ENCODE assay signal across 8 cellular contexts in the genomic region with DNA sequence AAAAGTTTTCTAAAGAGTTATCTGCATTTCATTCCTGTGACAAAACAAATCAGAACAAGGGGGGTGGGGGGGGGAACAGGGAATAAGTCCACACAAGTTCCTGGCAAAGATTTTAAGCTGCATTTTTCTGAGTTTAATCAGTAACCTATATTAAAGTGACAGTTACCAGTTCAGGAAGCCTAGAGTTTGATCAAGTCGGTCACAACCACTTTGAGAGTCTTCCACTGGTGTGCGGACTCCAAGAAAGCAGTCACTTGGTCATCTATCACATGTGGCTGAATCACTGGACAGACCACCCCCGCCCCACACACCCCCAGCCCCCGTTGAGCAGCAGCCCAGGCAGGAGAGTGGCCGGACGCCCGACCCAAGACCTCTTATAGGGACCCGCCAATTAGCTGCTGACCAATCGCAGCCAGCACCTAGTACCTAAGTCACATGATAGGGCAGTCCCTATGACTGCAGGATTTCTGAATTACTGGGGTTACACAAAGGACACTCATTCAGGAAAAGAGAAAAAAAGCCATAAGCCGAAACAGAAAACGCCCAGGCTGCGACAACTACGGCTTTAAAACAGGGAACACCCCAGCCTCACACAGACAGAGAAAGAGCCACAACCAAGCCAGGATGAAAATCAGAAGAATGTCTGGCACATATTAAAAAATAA.
DNase-seq lines count a peak whose midpoint lies in the region; ATAC-seq and TF ChIP-seq lines count a peak whose summit lies in the region.

No MANE protein-coding gene starts in this region.

- TF ChIP-seq CTCF in GM12864 (IDR thresholded peaks at IDR 0.05; ENCODE audit: low read depth, low read length, missing control alignments): no peak
- no peak for TF ChIP-seq CTCF in foreskin fibroblast (IDR thresholded peaks at IDR 0.05; ENCODE audit: low read depth, low read length)

- intact Hi-C loops in posterior vena cava (cut with DNase I): no loop called here

- peak; percentile 70 for ATAC-seq in GM21723 (IDR thresholded peaks at IDR 0.05; ENCODE audit: unreplicated experiment)

- peaks cover 2% of the 10 kb centered on the region for H3K36me3 Mint-ChIP-seq in IgD-negative memory B cell
- peaks cover 84% of the 10 kb centered on the region for H3K36me3 Mint-ChIP-seq in activated T-cell treated with anti-CD3 and anti-CD28 coated beads, Interleukin-2, amount 50 U/mL, for 24 hours (ENCODE audit: low read depth)

- peak overlapping the region; percentile 84 to 98 (median 90) for H3K4me3 Mint-ChIP-seq in IgD-negative memory B cell
- H3K4me3 Mint-ChIP-seq in activated T-cell treated with anti-CD3 and anti-CD28 coated beads, Interleukin-2, amount 50 U/mL, for 24 hours: peak overlapping the region; percentile 86

- no peak for DNase-seq in GM12864 (ENCODE audit: low read depth)
- DNase-seq in activated T-cell treated with anti-CD3 and anti-CD28 coated beads, Interleukin-2, amount 50 U/mL, for 24 hours: peak; percentile 69
- DNase-seq in foreskin fibroblast: peak; percentile 68 to 86
- DNase-seq in posterior vena cava (ENCODE audit: low spot score): peak; percentile 88
- DNase-seq in NCI-H524 treated with DMSO at 0.1 percent for 48 hours (lab: John Stamatoyannopoulos, UW): no peak
- no peak for DNase-seq in NCI-H2029 treated with DMSO at 0.1 percent for 48 hours (lab: John Stamatoyannopoulos, UW)

- H3K27me3 Mint-ChIP-seq in IgD-negative memory B cell: peaks cover 6% of the 10 kb centered on the region
- H3K27me3 Mint-ChIP-seq in activated T-cell treated with anti-CD3 and anti-CD28 coated beads, Interleukin-2, amount 50 U/mL, for 24 hours: peaks cover 48% of the 10 kb centered on the region

- H3K4me1 Mint-ChIP-seq in IgD-negative memory B cell: peaks cover 20 to 51% (median 22%) of the 10 kb centered on the region in 3 donors
- H3K4me1 Mint-ChIP-seq in activated T-cell treated with anti-CD3 and anti-CD28 coated beads, Interleukin-2, amount 50 U/mL, for 24 hours (ENCODE audit: low read depth): peaks cover 53% of the 10 kb centered on the region

- H3K4me3 ChIP-seq in GM12864 (ENCODE audit: low read depth, low read length): peak overlapping the region; percentile 37
- peak overlapping the region; percentile 63 to 83 for H3K4me3 ChIP-seq in foreskin fibroblast (ENCODE audit: low read depth in 1 of 2, low read length in 2 of 2)

- H3K9me3 Mint-ChIP-seq in IgD-negative memory B cell: no peaks in the 10 kb centered on the region
- H3K9me3 Mint-ChIP-seq in activated T-cell treated with anti-CD3 and anti-CD28 coated beads, Interleukin-2, amount 50 U/mL, for 24 hours: no peaks in the 10 kb centered on the region

- peak overlapping the region; percentile 72 to 97 (median 93) for H3K27ac Mint-ChIP-seq in IgD-negative memory B cell
- peak overlapping the region; percentile 91 for H3K27ac Mint-ChIP-seq in activated T-cell treated with anti-CD3 and anti-CD28 coated beads, Interleukin-2, amount 50 U/mL, for 24 hours

Comparison
In these comparisons a context has a peak if more than half of its experiments do, and no peak if none do; other contexts are left out.
1. DNase-seq: peak in activated T-cell treated with anti-CD3 and anti-CD28 coated beads, Interleukin-2, amount 50 U/mL, for 24 hours (single experiment), foreskin fibroblast (2 of 2) and posterior vena cava (single experiment); none in GM12864 (single experiment), NCI-H524 treated with DMSO at 0.1 percent for 48 hours (single experiment) and NCI-H2029 treated with DMSO at 0.1 percent for 48 hours (single experiment).